1 cellular context compared by ENCODE assay signal in genomic region chr1:11753555-11754208, GRCh38.
TF ChIP-seq lines count a peak whose summit lies in the region.

No MANE protein-coding gene starts in this region.

TF ChIP-seq in H1, 55 proteins besides CTCF, POLR2A, EP300 and RAD21:
- TF ChIP-seq POLR2AphosphoS5 (IDR thresholded peaks at IDR 0.05; ENCODE audit: low read depth, low read length): 0 out of 2 replicates have a peak, but pooled peaks have one; percentile 46
- TF ChIP-seq MAX (IDR thresholded peaks at IDR 0.05): no peak
